ENCODE assay signal across 20 cellular contexts in the genomic region with DNA sequence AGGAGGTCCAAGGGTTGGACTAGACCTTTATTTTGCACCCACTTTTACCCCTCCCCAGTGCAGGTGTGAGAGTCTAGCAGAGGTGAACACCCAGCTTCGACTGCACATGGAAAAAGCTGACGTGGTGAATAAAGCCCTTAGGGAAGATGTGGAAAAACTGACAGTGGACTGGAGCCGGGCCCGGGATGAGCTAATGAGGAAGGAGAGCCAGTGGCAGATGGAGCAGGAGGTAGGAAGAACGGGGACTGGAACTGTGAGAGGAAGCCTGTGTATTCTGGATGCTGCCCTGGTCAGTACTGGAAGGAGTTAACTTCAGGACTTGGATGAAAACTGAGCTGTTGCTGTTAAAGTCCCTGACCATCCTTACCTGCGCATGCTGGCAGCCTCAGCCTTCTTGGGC. TPM values are rescaled to one million over a fixed set of nuclear protein-coding genes. Genes with fewer than 3 reads are reported as not detected.
A peak's percentile ranks its signal among the peaks of the same experiment; 100 is the strongest.
DNase-seq lines count a peak whose midpoint lies in the region; ATAC-seq and TF ChIP-seq lines count a peak whose summit lies in the region.
"Had no signal": no experiment of that assay in that cellular context is flagged by ENCODE, and none has a peak within 500 bp of the region (broad histone marks: within the 10 kb centered on the region; RNA-seq: fewer than 3 reads in every experiment).

No MANE protein-coding gene starts in this region.

- POLR2A ChIA-PET in activated naive CD8-positive, alpha-beta T cell treated with anti-CD3 and anti-CD28 coated beads, Interleukin-2, amount 10 ng/mL, durations not matched to agents 7 days and 5 days (lab: Charles Lee), result interaction anchor here (0.6 to 2.1 kb wide), 2 partner anchors 25 to 123 kb away, joined by 4 to 5 read pairs; no protein-coding TSS in a partner anchor
- POLR2A ChIA-PET in naive thymus-derived CD4-positive, alpha-beta T cell (lab: Charles Lee), result interaction anchor here (0.8 to 1.8 kb wide), 4 partner anchors 11 to 25 kb away, joined by 3 to 7 read pairs (median 3); a partner anchor contains a TSS
- POLR2A ChIA-PET in activated CD8-positive, alpha-beta T cell treated with anti-CD3 and anti-CD28 coated beads, Interleukin-2, amount 10 ng/mL, durations not matched to agents 7 days and 5 days (lab: Charles Lee), result interaction anchor here (0.7 to 1.0 kb wide), 2 partner anchors 30 to 276 kb away, joined by 3 read pairs; a partner anchor contains a TSS

- no peak overlapping the region for H3K27ac ChIP-seq in naive thymus-derived CD4-positive, alpha-beta T cell (ENCODE audit: low read depth, low read length)
- H3K27ac ChIP-seq: GM23248 had no signal

- CTCF ChIA-PET in activated naive CD4-positive, alpha-beta T cell treated with anti-CD3 and anti-CD28 coated beads, Interleukin-2, amount 10 ng/mL, durations not matched to agents 7 days and 5 days (lab: Charles Lee), result interaction anchor here (1.5 kb wide), 1 partner anchor 25 kb away, joined by 4 read pairs; no protein-coding TSS in a partner anchor
- CTCF ChIA-PET in naive thymus-derived CD4-positive, alpha-beta T cell (lab: Charles Lee), result interaction anchor here (0.7 to 1.9 kb wide), 3 partner anchors 19 to 673 kb away, joined by 4 to 6 read pairs (median 5); no protein-coding TSS in a partner anchor
- CTCF ChIA-PET in activated CD8-positive, alpha-beta T cell treated with anti-CD3 and anti-CD28 coated beads, Interleukin-2, amount 10 ng/mL, durations not matched to agents 7 days and 5 days (lab: Charles Lee), result interaction anchor here (0.9 to 5.2 kb wide), 3 partner anchors 11 to 139 kb away, joined by 4 to 49 read pairs (median 5); a partner anchor contains a TSS

- no peaks in the 10 kb centered on the region for H3K4me1 ChIP-seq in naive thymus-derived CD4-positive, alpha-beta T cell (ENCODE audit: control insufficient read depth in 2 of 2, insufficient read depth in 2 of 2, low read length in 2 of 2)

- H3K4me3 ChIP-seq in naive thymus-derived CD4-positive, alpha-beta T cell (ENCODE audit: low read length), result no peak overlapping the region
- H3K4me3 ChIP-seq: GM23248 had no signal

- no peaks in the 10 kb centered on the region for H3K4me1 Mint-ChIP-seq in activated naive CD4-positive, alpha-beta T cell treated with anti-CD3 and anti-CD28 coated beads, Interleukin-2, amount 10 ng/mL, durations not matched to agents 7 days and 5 days
- H3K4me1 Mint-ChIP-seq in activated naive CD8-positive, alpha-beta T cell treated with anti-CD3 and anti-CD28 coated beads, Interleukin-2, amount 10 ng/mL, durations not matched to agents 7 days and 5 days, result peaks cover 2% of the 10 kb centered on the region
- H3K4me1 Mint-ChIP-seq in naive thymus-derived CD4-positive, alpha-beta T cell, result peaks cover 4 to 14% (median 7%) of the 10 kb centered on the region in 7 donors
- H3K4me1 Mint-ChIP-seq in activated CD8-positive, alpha-beta T cell treated with anti-CD3 and anti-CD28 coated beads, Interleukin-2, amount 10 ng/mL, durations not matched to agents 7 days and 5 days (ENCODE audit: low read depth), result peaks cover 2% of the 10 kb centered on the region

- peak overlapping the region; percentile 15 for H3K27ac Mint-ChIP-seq in activated naive CD4-positive, alpha-beta T cell treated with anti-CD3 and anti-CD28 coated beads, Interleukin-2, amount 10 ng/mL, durations not matched to agents 7 days and 5 days
- H3K27ac Mint-ChIP-seq in activated naive CD4-positive, alpha-beta T cell treated with anti-CD3 and anti-CD28 coated beads, Interleukin-2, amount 50 U/mL, for 72 hours, result peak overlapping the region in 1 of 2 donors; percentile 61
- H3K27ac Mint-ChIP-seq in activated naive CD8-positive, alpha-beta T cell treated with anti-CD3 and anti-CD28 coated beads, Interleukin-2, amount 10 ng/mL, durations not matched to agents 7 days and 5 days, result peak overlapping the region; percentile 44
- H3K27ac Mint-ChIP-seq in naive thymus-derived CD4-positive, alpha-beta T cell, result peak overlapping the region in 5 of 9 donors; percentile 18 to 77 (median 34)
- no peak overlapping the region for H3K27ac Mint-ChIP-seq in activated CD8-positive, alpha-beta T cell treated with anti-CD3 and anti-CD28 coated beads, Interleukin-2, amount 10 ng/mL, durations not matched to agents 7 days and 5 days

- H3K27me3 ChIP-seq in naive thymus-derived CD4-positive, alpha-beta T cell (ENCODE audit: control insufficient read depth in 2 of 2, insufficient read depth in 2 of 2, low read length in 2 of 2), result no peaks in the 10 kb centered on the region

- DNase-seq in activated naive CD4-positive, alpha-beta T cell treated with anti-CD3 and anti-CD28 coated beads, Interleukin-2, amount 10 ng/mL, durations not matched to agents 7 days and 5 days, result no peak
- no peak for DNase-seq in activated naive CD4-positive, alpha-beta T cell treated with anti-CD3 and anti-CD28 coated beads, Interleukin-2, amount 50 U/mL, for 72 hours (ENCODE audit: low spot score in 2 of 2)
- DNase-seq in Ammon's horn (ENCODE audit: low spot score), result peak; percentile 15
- DNase-seq in activated naive CD8-positive, alpha-beta T cell treated with anti-CD3 and anti-CD28 coated beads, Interleukin-2, amount 10 ng/mL, durations not matched to agents 7 days and 5 days, result no peak
- no peak for DNase-seq in naive thymus-derived CD4-positive, alpha-beta T cell
- no peak for DNase-seq in activated CD8-positive, alpha-beta T cell treated with anti-CD3 and anti-CD28 coated beads, Interleukin-2, amount 10 ng/mL, durations not matched to agents 7 days and 5 days
- no peak for DNase-seq in GM10266 (ENCODE audit: extremely low spot score)
- no peak for DNase-seq in stimulated activated CD4-positive, alpha-beta T cell treated with anti-CD3 and anti-CD28 coated beads, Interleukin-12 subunit alpha, Interleukin-12 subunit beta, amount 100 ng/mL, for 4 hours
- DNase-seq: 8988T; DMS 273 treated with DMSO at 0.1 percent for 48 hours; GM23248; HCEC 1CT; KBM-7; MV-4-11; NCI-H1417 treated with DMSO at 0.1 percent for 48 hours; NCI-H2029; NCI-H2171; NCI-H446; NK-92 treated with Interleukin-12 subunit alpha and Interleukin-12 subunit beta, amount 100 ng/mL, for 24 hours had no signal

- no peaks in the 10 kb centered on the region for H3K9me3 Mint-ChIP-seq in activated naive CD4-positive, alpha-beta T cell treated with anti-CD3 and anti-CD28 coated beads, Interleukin-2, amount 10 ng/mL, durations not matched to agents 7 days and 5 days
- H3K9me3 Mint-ChIP-seq in activated naive CD4-positive, alpha-beta T cell treated with anti-CD3 and anti-CD28 coated beads, Interleukin-2, amount 50 U/mL, for 72 hours, result no peaks in the 10 kb centered on the region
- no peaks in the 10 kb centered on the region for H3K9me3 Mint-ChIP-seq in activated naive CD8-positive, alpha-beta T cell treated with anti-CD3 and anti-CD28 coated beads, Interleukin-2, amount 10 ng/mL, durations not matched to agents 7 days and 5 days
- H3K9me3 Mint-ChIP-seq in naive thymus-derived CD4-positive, alpha-beta T cell, result peaks cover 0 to 2% (median 0%) of the 10 kb centered on the region in 11 donors
- H3K9me3 Mint-ChIP-seq in activated CD8-positive, alpha-beta T cell treated with anti-CD3 and anti-CD28 coated beads, Interleukin-2, amount 10 ng/mL, durations not matched to agents 7 days and 5 days (ENCODE audit: insufficient read depth), result no peaks in the 10 kb centered on the region

- no peaks in the 10 kb centered on the region for H3K9me3 ChIP-seq in naive thymus-derived CD4-positive, alpha-beta T cell (ENCODE audit: control insufficient read depth in 2 of 3, low read length in 3 of 3)

- ATAC-seq in activated naive CD4-positive, alpha-beta T cell treated with anti-CD3 and anti-CD28 coated beads, Interleukin-2, amount 50 U/mL, for 72 hours, result no peak
- no peak for ATAC-seq in activated naive CD8-positive, alpha-beta T cell treated with anti-CD3 and anti-CD28 coated beads, Interleukin-2, amount 10 ng/mL, durations not matched to agents 7 days and 5 days (ENCODE audit: low read depth)
- ATAC-seq in naive thymus-derived CD4-positive, alpha-beta T cell, result no peak
- no peak for ATAC-seq in activated CD8-positive, alpha-beta T cell treated with anti-CD3 and anti-CD28 coated beads, Interleukin-2, amount 10 ng/mL, durations not matched to agents 7 days and 5 days

- H3K4me3 Mint-ChIP-seq in activated naive CD4-positive, alpha-beta T cell treated with anti-CD3 and anti-CD28 coated beads, Interleukin-2, amount 10 ng/mL, durations not matched to agents 7 days and 5 days, result no peak overlapping the region
- H3K4me3 Mint-ChIP-seq in activated naive CD8-positive, alpha-beta T cell treated with anti-CD3 and anti-CD28 coated beads, Interleukin-2, amount 10 ng/mL, durations not matched to agents 7 days and 5 days, result no peak overlapping the region
- H3K4me3 Mint-ChIP-seq in naive thymus-derived CD4-positive, alpha-beta T cell, result no peak overlapping the region
- H3K4me3 Mint-ChIP-seq in activated CD8-positive, alpha-beta T cell treated with anti-CD3 and anti-CD28 coated beads, Interleukin-2, amount 10 ng/mL, durations not matched to agents 7 days and 5 days, result no peak overlapping the region

- peaks cover 16% of the 10 kb centered on the region for H3K36me3 Mint-ChIP-seq in activated naive CD4-positive, alpha-beta T cell treated with anti-CD3 and anti-CD28 coated beads, Interleukin-2, amount 10 ng/mL, durations not matched to agents 7 days and 5 days
- no peaks in the 10 kb centered on the region for H3K36me3 Mint-ChIP-seq in activated naive CD4-positive, alpha-beta T cell treated with anti-CD3 and anti-CD28 coated beads, Interleukin-2, amount 50 U/mL, for 72 hours
- peaks cover 1% of the 10 kb centered on the region for H3K36me3 Mint-ChIP-seq in activated naive CD8-positive, alpha-beta T cell treated with anti-CD3 and anti-CD28 coated beads, Interleukin-2, amount 10 ng/mL, durations not matched to agents 7 days and 5 days
- peaks cover 0 to 29% (median 3%) of the 10 kb centered on the region in 5 donors for H3K36me3 Mint-ChIP-seq in naive thymus-derived CD4-positive, alpha-beta T cell
- peaks cover 23% of the 10 kb centered on the region for H3K36me3 Mint-ChIP-seq in activated CD8-positive, alpha-beta T cell treated with anti-CD3 and anti-CD28 coated beads, Interleukin-2, amount 10 ng/mL, durations not matched to agents 7 days and 5 days (ENCODE audit: low read depth)

- intact Hi-C loops in naive thymus-derived CD4-positive, alpha-beta T cell (cut with micrococcal nuclease), result no loop called here

- peaks cover 0 to 37% (median 4%) of the 10 kb centered on the region in 3 experiments for H3K36me3 ChIP-seq in naive thymus-derived CD4-positive, alpha-beta T cell (ENCODE audit: control insufficient read depth in 2 of 3, insufficient read depth in 3 of 3, low read length in 3 of 3)

- no peak for TF ChIP-seq CTCF in GM10266 (IDR thresholded peaks at IDR 0.05; ENCODE audit: control insufficient read depth, insufficient read depth, low read depth, missing control alignments)

- H3K27me3 Mint-ChIP-seq in activated naive CD4-positive, alpha-beta T cell treated with anti-CD3 and anti-CD28 coated beads, Interleukin-2, amount 10 ng/mL, durations not matched to agents 7 days and 5 days, result no peaks in the 10 kb centered on the region
- no peaks in the 10 kb centered on the region for H3K27me3 Mint-ChIP-seq in activated naive CD8-positive, alpha-beta T cell treated with anti-CD3 and anti-CD28 coated beads, Interleukin-2, amount 10 ng/mL, durations not matched to agents 7 days and 5 days
- H3K27me3 Mint-ChIP-seq in naive thymus-derived CD4-positive, alpha-beta T cell, result no peaks in the 10 kb centered on the region
- no peaks in the 10 kb centered on the region for H3K27me3 Mint-ChIP-seq in activated CD8-positive, alpha-beta T cell treated with anti-CD3 and anti-CD28 coated beads, Interleukin-2, amount 10 ng/mL, durations not matched to agents 7 days and 5 days (ENCODE audit: low read depth)

RNA-seq across cellular contexts. Expression of a gene that starts 10.6 kb away (rescaled TPM):
- total RNA-seq in activated naive CD4-positive, alpha-beta T cell treated with anti-CD3 and anti-CD28 coated beads, Interleukin-2, amount 50 U/mL, for 72 hours, result 10 to 100 TPM; 62.5 to 74.7 TPM
- total RNA-seq in activated naive CD8-positive, alpha-beta T cell treated with anti-CD3 and anti-CD28 coated beads, Interleukin-2, amount 10 ng/mL, durations not matched to agents 7 days and 5 days, result 10 to 100 TPM; 82.9 to 84.5 TPM
- 10 to 100 TPM; 34.5 to 75.0 (median 70.7) TPM for total RNA-seq in naive thymus-derived CD4-positive, alpha-beta T cell
- 10 to 100 TPM in 1 of 2 donors, 1 to 10 TPM in 1; 7.7 to 19.0 TPM for polyA plus RNA-seq in naive thymus-derived CD4-positive, alpha-beta T cell
- total RNA-seq in activated CD8-positive, alpha-beta T cell treated with anti-CD3 and anti-CD28 coated beads, Interleukin-2, amount 10 ng/mL, durations not matched to agents 7 days and 5 days, result 10 to 100 TPM; 72.1 to 74.5 TPM

RNA-seq across cellular contexts. Expression of a gene that starts 27.9 kb away (rescaled TPM):
- under 1 TPM in 1 of 2 donors, not detected in 1; 0.11 TPM for total RNA-seq in activated naive CD4-positive, alpha-beta T cell treated with anti-CD3 and anti-CD28 coated beads, Interleukin-2, amount 50 U/mL, for 72 hours
- total RNA-seq in activated naive CD8-positive, alpha-beta T cell treated with anti-CD3 and anti-CD28 coated beads, Interleukin-2, amount 10 ng/mL, durations not matched to agents 7 days and 5 days, result not detected
- under 1 TPM in 1 of 5 experiments, not detected in 4; 0.13 TPM for total RNA-seq in naive thymus-derived CD4-positive, alpha-beta T cell
- not detected for polyA plus RNA-seq in naive thymus-derived CD4-positive, alpha-beta T cell
- total RNA-seq in activated CD8-positive, alpha-beta T cell treated with anti-CD3 and anti-CD28 coated beads, Interleukin-2, amount 10 ng/mL, durations not matched to agents 7 days and 5 days, result not detected
- total RNA-seq: OCI-LY7 had no signal

RNA-seq across cellular contexts. Expression of a gene that starts 54.2 kb away (rescaled TPM):
- 10 to 100 TPM; 58.7 to 69.7 TPM for total RNA-seq in activated naive CD4-positive, alpha-beta T cell treated with anti-CD3 and anti-CD28 coated beads, Interleukin-2, amount 50 U/mL, for 72 hours
- total RNA-seq in activated naive CD8-positive, alpha-beta T cell treated with anti-CD3 and anti-CD28 coated beads, Interleukin-2, amount 10 ng/mL, durations not matched to agents 7 days and 5 days, result 10 to 100 TPM; 58.7 to 63.7 TPM
- total RNA-seq in naive thymus-derived CD4-positive, alpha-beta T cell, result 10 to 100 TPM; 29.7 to 61.8 (median 48.8) TPM
- 10 to 100 TPM; 12.6 to 16.8 TPM for polyA plus RNA-seq in naive thymus-derived CD4-positive, alpha-beta T cell
- total RNA-seq in activated CD8-positive, alpha-beta T cell treated with anti-CD3 and anti-CD28 coated beads, Interleukin-2, amount 10 ng/mL, durations not matched to agents 7 days and 5 days, result 10 to 100 TPM; 57.7 to 60.5 TPM
